In the genomic region with DNA sequence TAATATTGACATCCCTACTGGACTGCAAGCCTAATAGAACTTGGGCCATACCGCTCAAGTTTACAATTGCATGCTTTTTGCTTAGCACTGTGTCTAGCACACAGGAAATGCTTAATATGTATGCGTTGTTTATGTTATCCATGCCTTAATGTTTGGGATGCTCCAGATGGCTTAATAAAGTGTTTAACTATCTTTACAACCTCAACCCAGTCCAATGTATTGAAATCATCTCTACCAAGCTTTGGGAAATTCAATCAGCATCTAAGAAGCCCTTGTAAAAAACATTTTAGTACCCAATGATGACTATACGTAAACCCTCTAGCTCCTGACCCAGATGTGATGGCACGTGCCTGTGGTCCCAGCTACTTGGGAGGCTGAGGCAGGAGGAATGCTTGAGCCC, we compare ENCODE assay signal across 19 cellular contexts. TPM values are rescaled to one million over a fixed set of nuclear protein-coding genes. Genes with fewer than 3 reads are reported as not detected.
A peak's percentile ranks its signal among the peaks of the same experiment; 100 is the strongest.
DNase-seq lines count a peak whose midpoint lies in the region; ATAC-seq and TF ChIP-seq lines count a peak whose summit lies in the region.
"Had no signal": no experiment of that assay in that cellular context is flagged by ENCODE, and none has a peak within 500 bp of the region (broad histone marks: within the 10 kb centered on the region; RNA-seq: fewer than 3 reads in every experiment).

No MANE protein-coding gene starts in this region.

- ATAC-seq in left cardiac atrium (no peak), HG03139 (IDR thresholded peaks at IDR 0.05; ENCODE audit: unreplicated experiment) (no peak)
- ATAC-seq: HepG2 had no signal

- H3K9ac ChIP-seq in muscle layer of colon (ENCODE audit: low read length) (no peak overlapping the region), smooth muscle cell (ENCODE audit: low read depth) (peak overlapping the region; percentile 46)

- H3K36me3 ChIP-seq in left ventricle myocardium inferior (peaks cover 12% of the 10 kb centered on the region), muscle layer of colon (ENCODE audit: insufficient read depth, low read length) (peaks cover 7% of the 10 kb centered on the region), smooth muscle cell (ENCODE audit: low read depth) (no peaks in the 10 kb centered on the region)
- H3K36me3 ChIP-seq: Peyer's patch had no signal

- intact Hi-C loops in left ventricle myocardium inferior (cut with micrococcal nuclease) (no loop called here), left cardiac atrium (cut with DNase I) (no loop called here)

- H4K20me1 ChIP-seq in smooth muscle cell (ENCODE audit: low read depth) = peaks cover 41% of the 10 kb centered on the region

- H3K27me3 ChIP-seq in left ventricle myocardium inferior (ENCODE audit: low read depth) (no peaks in the 10 kb centered on the region), muscle layer of colon (ENCODE audit: control insufficient read depth in 1 of 2, insufficient read depth in 2 of 2, low read length in 2 of 2) (no peaks in the 10 kb centered on the region), smooth muscle cell (ENCODE audit: low read depth) (no peaks in the 10 kb centered on the region)
- H3K27me3 ChIP-seq: Peyer's patch had no signal

- WGBS in smooth muscle cell (ENCODE audit: low lambda C conversion rate) = 33% methylated on average over 4 of the region's 4 CpGs

- H3K9me3 ChIP-seq in left ventricle myocardium inferior (replicated peaks) = no peaks in the 10 kb centered on the region
- no peaks in the 10 kb centered on the region for H3K9me3 ChIP-seq in muscle layer of colon (ENCODE audit: low read length)
- H3K9me3 ChIP-seq in smooth muscle cell (replicated peaks; ENCODE audit: low read depth) = no peaks in the 10 kb centered on the region
- H3K9me3 ChIP-seq: Peyer's patch had no signal

- peaks cover 65% of the 10 kb centered on the region for H3K4me1 ChIP-seq in left ventricle myocardium inferior
- H3K4me1 ChIP-seq in muscle layer of colon (ENCODE audit: insufficient read depth, low read length) = peaks cover 52% of the 10 kb centered on the region
- H3K4me1 ChIP-seq in smooth muscle cell (ENCODE audit: low read depth) = peaks cover 37% of the 10 kb centered on the region
- H3K4me1 ChIP-seq: Peyer's patch had no signal

- H3F3A ChIP-seq in smooth muscle cell (ENCODE audit: low read depth) = peaks cover 51% of the 10 kb centered on the region

- TF ChIP-seq CTCF in left ventricle myocardium inferior (IDR thresholded peaks at IDR 0.05; ENCODE audit: borderline replicate concordance) = no peak
- no peak for TF ChIP-seq CTCF in smooth muscle cell (IDR thresholded peaks at IDR 0.05; ENCODE audit: borderline replicate concordance, insufficient read depth, poor library complexity, severe bottlenecking)

- no peak overlapping the region for H3K4me3 ChIP-seq in left ventricle myocardium inferior
- no peak overlapping the region for H3K4me3 ChIP-seq in muscle layer of colon (ENCODE audit: low read depth in 1 of 2, low read length in 2 of 2)
- H3K4me3 ChIP-seq in smooth muscle cell = no peak overlapping the region
- H3K4me3 ChIP-seq: Peyer's patch had no signal

- H3K27ac ChIP-seq in left ventricle myocardium inferior (replicated peaks) (peak overlapping the region; percentile 45), muscle layer of colon (ENCODE audit: low read depth, low read length) (peak overlapping the region; percentile 4), smooth muscle cell (ENCODE audit: low read depth) (peak overlapping the region; percentile 98)

- DNase-seq in left ventricle myocardium inferior (no peak), left cardiac atrium (no peak), smooth muscle cell (lab: John Stamatoyannopoulos, UW; ENCODE audit: unreplicated experiment) (no peak), NCI-H1092 (lab: John Stamatoyannopoulos, UW) (no peak), GDM1 (lab: John Stamatoyannopoulos, UW) (no peak)
- no peak for DNase-seq in stimulated activated CD4-positive, alpha-beta T cell treated with anti-CD3 and anti-CD28 coated beads, Interleukin-4, amount 100 ng/mL, for 24 hours
- DNase-seq: 8988T; COR-L47; DMS 273 treated with DMSO at 0.1 percent for 48 hours; HCEC 1CT; KG1; NCI-H1694 treated with DMSO at 0.1 percent for 48 hours; NCI-H510A; NCI-H748 treated with DMSO at 0.1 percent for 48 hours; NK-92 treated with Interleukin-12 subunit alpha and Interleukin-12 subunit beta, amount 100 ng/mL, for 24 hours; Peyer's patch had no signal

- peaks cover 94% of the 10 kb centered on the region for H3K79me2 ChIP-seq in smooth muscle cell (ENCODE audit: low read depth)

- peak overlapping the region; percentile 55 for H3K4me2 ChIP-seq in smooth muscle cell

- no peak overlapping the region for H2AFZ ChIP-seq in smooth muscle cell (ENCODE audit: low read depth)

RNA-seq across cellular contexts. Expression of a gene that starts 40.0 kb away (rescaled TPM):
- total RNA-seq in left ventricle myocardium inferior = 122 TPM
- total RNA-seq in left cardiac atrium = 100 to 1,000 TPM; 181 to 194 TPM
- 948 and 1,024 TPM in 2 replicates for total RNA-seq in smooth muscle cell
- 1,552 and 1,869 TPM in 2 replicates for polyA plus RNA-seq in smooth muscle cell

Comparison
In these comparisons a context has a peak if more than half of its experiments do, and no peak if none do; other contexts are left out.
1. H3K27ac ChIP-seq: peak in every context shown above with its lines; median percentile 98 in smooth muscle cell; 45 in left ventricle myocardium inferior; 4 in muscle layer of colon.